In the genomic region with DNA sequence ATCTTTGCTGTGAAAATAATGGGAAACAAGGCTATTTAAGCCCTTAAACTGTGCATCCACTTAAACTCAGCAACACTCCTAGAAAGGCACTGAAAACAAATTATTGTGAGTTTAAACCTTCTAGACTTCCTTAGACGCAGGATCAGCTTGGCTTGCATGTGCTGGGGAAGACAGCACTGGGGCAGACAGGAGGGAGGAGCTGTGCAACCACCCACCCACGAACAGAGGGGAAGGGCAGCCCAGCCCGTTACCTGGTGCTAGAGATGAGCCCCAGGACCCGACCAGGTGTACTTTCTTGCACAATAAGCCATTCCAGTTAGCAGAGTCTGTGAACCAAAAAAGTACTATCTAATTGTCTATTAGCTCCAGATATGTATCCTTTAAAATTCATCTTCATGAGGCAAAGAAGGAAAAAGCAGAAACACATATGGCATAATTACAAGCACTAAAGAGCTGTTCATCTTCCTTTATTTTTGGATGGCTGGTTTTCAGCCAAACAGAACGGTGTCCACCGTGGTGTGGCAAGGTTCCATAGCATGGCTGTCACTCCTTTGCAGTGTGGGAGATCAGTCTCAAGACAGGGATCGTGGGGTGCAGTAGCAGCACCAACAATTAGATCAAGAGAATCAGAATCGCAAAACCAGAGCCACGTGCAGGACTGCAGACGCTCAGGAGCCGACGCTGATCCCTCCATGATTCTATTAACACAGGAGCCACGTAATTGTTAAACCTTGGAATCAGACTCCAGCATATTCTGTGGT, we compare ENCODE assay signal across 9 cellular contexts.
DNase-seq lines count a peak whose midpoint lies in the region; ATAC-seq, FAIRE-seq and TF ChIP-seq lines count a peak whose summit lies in the region.
"Had no signal": no experiment of that assay in that cellular context is flagged by ENCODE, and none has a peak within 500 bp of the region (broad histone marks: within the 10 kb centered on the region; RNA-seq: fewer than 3 reads in every experiment).

No MANE protein-coding gene starts in this region.

- peak overlapping the region; percentile 97 for H3K27ac Mint-ChIP-seq in activated CD4-positive, alpha-beta memory T cell treated with anti-CD3 and anti-CD28 coated beads, Interleukin-2, amount 10 ng/mL, durations not matched to agents 7 days and 5 days
- H3K27ac Mint-ChIP-seq in nephron progenitor cell, result peak overlapping the region; percentile 62

- peak overlapping the region; percentile 78 for H3K4me3 Mint-ChIP-seq in activated CD4-positive, alpha-beta memory T cell treated with anti-CD3 and anti-CD28 coated beads, Interleukin-2, amount 10 ng/mL, durations not matched to agents 7 days and 5 days
- no peak overlapping the region for H3K4me3 Mint-ChIP-seq in nephron progenitor cell

- H3K36me3 Mint-ChIP-seq in activated CD4-positive, alpha-beta memory T cell treated with anti-CD3 and anti-CD28 coated beads, Interleukin-2, amount 10 ng/mL, durations not matched to agents 7 days and 5 days (ENCODE audit: low read depth), result peaks cover 75% of the 10 kb centered on the region
- H3K36me3 Mint-ChIP-seq in nephron progenitor cell (ENCODE audit: low read depth), result peaks cover 4% of the 10 kb centered on the region

- ATAC-seq in GM18498 (IDR thresholded peaks at IDR 0.05; ENCODE audit: unreplicated experiment), result peak; percentile 47
- peak; percentile 1 for ATAC-seq in HG02571 (IDR thresholded peaks at IDR 0.05; ENCODE audit: unreplicated experiment)

- H3K27ac ChIP-seq in kidney (ENCODE audit: low read depth in 2 of 2, low read length in 2 of 2), result no peak overlapping the region

- H3K4me1 Mint-ChIP-seq in activated CD4-positive, alpha-beta memory T cell treated with anti-CD3 and anti-CD28 coated beads, Interleukin-2, amount 10 ng/mL, durations not matched to agents 7 days and 5 days, result peaks cover 99% of the 10 kb centered on the region
- H3K4me1 Mint-ChIP-seq in nephron progenitor cell, result peaks cover 61% of the 10 kb centered on the region

- H3K27me3 Mint-ChIP-seq in activated CD4-positive, alpha-beta memory T cell treated with anti-CD3 and anti-CD28 coated beads, Interleukin-2, amount 10 ng/mL, durations not matched to agents 7 days and 5 days, result no peaks in the 10 kb centered on the region
- no peaks in the 10 kb centered on the region for H3K27me3 Mint-ChIP-seq in nephron progenitor cell (ENCODE audit: low read depth, poor library complexity)

- TF ChIP-seq CTCF in nephron progenitor cell (IDR thresholded peaks at IDR 0.05) (no peak), kidney (IDR thresholded peaks at IDR 0.05; ENCODE audit: borderline replicate concordance, extremely low read depth, insufficient read depth) (no peak)

- no peak for FAIRE-seq in kidney (lab: Jason Lieb, UNC)

- peak; percentile 35 for DNase-seq in activated CD4-positive, alpha-beta memory T cell treated with anti-CD3 and anti-CD28 coated beads, Interleukin-2, amount 10 ng/mL, durations not matched to agents 7 days and 5 days
- DNase-seq in nephron progenitor cell, result no peak
- DNase-seq in hepatic stellate cell (ENCODE audit: low spot score), result no peak
- no peak for DNase-seq in cerebellum (ENCODE audit: low spot score)
- no peak for DNase-seq in kidney
- DNase-seq in GDM1 (lab: John Stamatoyannopoulos, UW), result no peak
- DNase-seq: NCI-H2171 treated with DMSO at 0.1 percent for 48 hours had no signal

- H3K4me3 ChIP-seq in kidney (ENCODE audit: low read length in 2 of 2), result no peak overlapping the region

- POLR2A ChIA-PET in activated CD4-positive, alpha-beta memory T cell treated with anti-CD3 and anti-CD28 coated beads, Interleukin-2, amount 10 ng/mL, durations not matched to agents 7 days and 5 days (lab: Charles Lee), result interaction anchor here (0.8 to 6.0 kb wide), 23 partner anchors 10 to 130 kb away, joined by 3 to 107 read pairs (median 4); a partner anchor contains a TSS

- CTCF ChIA-PET in activated CD4-positive, alpha-beta memory T cell treated with anti-CD3 and anti-CD28 coated beads, Interleukin-2, amount 10 ng/mL, durations not matched to agents 7 days and 5 days (lab: Charles Lee), result interaction anchor here (0.7 to 4.1 kb wide), 9 partner anchors 8 to 131 kb away, joined by 3 to 25 read pairs (median 6); a partner anchor contains a TSS

- peaks cover 5 to 6% of the 10 kb centered on the region in 2 donors for H3K36me3 ChIP-seq in kidney (ENCODE audit: control insufficient read depth in 1 of 2, insufficient read depth in 2 of 2, low read length in 2 of 2)

- H3K9ac ChIP-seq in kidney (ENCODE audit: low read length in 2 of 2), result no peak overlapping the region

- peaks cover 4 to 5% of the 10 kb centered on the region in 2 donors for H3K4me1 ChIP-seq in kidney (ENCODE audit: control insufficient read depth in 1 of 2, insufficient read depth in 1 of 2, low read depth in 1 of 2, low read length in 2 of 2)

- no peaks in the 10 kb centered on the region for H3K9me3 Mint-ChIP-seq in activated CD4-positive, alpha-beta memory T cell treated with anti-CD3 and anti-CD28 coated beads, Interleukin-2, amount 10 ng/mL, durations not matched to agents 7 days and 5 days
- H3K9me3 Mint-ChIP-seq in nephron progenitor cell, result no peaks in the 10 kb centered on the region

- intact Hi-C loops in kidney (cut with DNase I), result no loop called here

- H3K9me3 ChIP-seq in kidney (ENCODE audit: control insufficient read depth in 1 of 2, low read length in 2 of 2), result no peaks in the 10 kb centered on the region
